In the genomic region with DNA sequence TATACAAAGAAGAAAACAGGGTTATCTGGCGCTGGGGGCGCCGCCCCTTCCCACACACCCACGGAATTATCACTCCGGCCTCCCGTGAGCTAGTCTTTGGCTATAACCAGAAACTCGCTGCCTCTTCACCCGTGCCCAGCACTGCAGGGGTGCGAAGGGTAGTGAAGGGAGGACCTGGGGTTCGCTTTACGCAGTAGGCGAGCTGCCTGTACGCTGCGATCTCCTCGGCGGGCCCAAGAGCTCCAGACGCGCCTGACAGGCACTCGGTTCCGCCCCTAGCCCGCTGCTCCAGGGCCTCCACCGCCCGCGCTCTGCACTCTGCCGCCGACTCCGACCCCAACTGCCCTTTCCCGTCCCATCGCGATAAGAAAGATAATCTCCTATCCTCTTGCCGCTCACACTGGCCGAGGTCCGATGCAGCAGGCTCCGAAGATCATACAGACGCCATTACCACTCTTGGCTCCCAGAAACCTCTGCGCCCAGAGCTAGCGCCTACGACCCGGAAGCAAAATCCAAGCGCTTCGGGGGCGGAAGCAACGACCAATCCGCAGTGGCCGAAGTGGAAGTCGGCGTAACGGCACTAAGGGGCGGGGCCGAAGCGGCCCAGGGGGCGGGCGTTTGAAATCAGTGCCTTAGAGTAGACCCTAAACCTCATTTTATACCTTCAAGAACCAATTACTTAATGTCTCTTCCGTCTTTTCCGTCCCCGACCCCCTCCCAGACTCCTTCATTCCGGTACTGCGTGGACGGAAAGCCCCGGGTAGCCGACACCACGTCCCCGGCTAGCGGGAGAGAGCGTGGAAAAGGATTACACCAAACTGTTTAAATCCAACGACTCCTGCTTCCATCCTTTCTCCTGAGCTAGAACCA, we compare ENCODE assay signal across 8 cellular contexts. TPM values are rescaled to one million over a fixed set of nuclear protein-coding genes. Genes with fewer than 3 reads are reported as not detected.
A peak's percentile ranks its signal among the peaks of the same experiment; 100 is the strongest.
DNase-seq lines count a peak whose midpoint lies in the region; ATAC-seq and TF ChIP-seq lines count a peak whose summit lies in the region.

Gene CWC15 (minus strand): TSS at position 458 of the 870 bp plus-strand sequence. CDS start 1,371 bp downstream, outside the sequence.
Gene KDM4D (plus strand): TSS at position 611 of the 870 bp plus-strand sequence. CDS start 23,664 bp downstream, outside the sequence.

- H3K36me3 Mint-ChIP-seq in CD4-positive, CD25-positive, alpha-beta regulatory T cell, result peaks cover 32% of the 10 kb centered on the region

- peak within 1 kb of the TSS; percentile 93 to 99 (median 97) for H3K4me3 Mint-ChIP-seq in CD4-positive, CD25-positive, alpha-beta regulatory T cell

- peak within 1 kb of the TSS; percentile 68 to 84 for H3K9ac ChIP-seq in liver (ENCODE audit: low read depth in 1 of 2, low read length in 2 of 2)

- peak; percentile 99 to 100 for ATAC-seq in CD4-positive, CD25-positive, alpha-beta regulatory T cell (ENCODE audit: low read depth in 2 of 2)
- peak; percentile 100 for ATAC-seq in GM19438 (IDR thresholded peaks at IDR 0.05; ENCODE audit: low read depth, unreplicated experiment)
- peak; percentile 100 for ATAC-seq in HG03571 (IDR thresholded peaks at IDR 0.05; ENCODE audit: unreplicated experiment)

- H3K27ac Mint-ChIP-seq in CD4-positive, CD25-positive, alpha-beta regulatory T cell, result peak within 1 kb of the TSS; percentile 93 to 100 (median 98)

- peak within 1 kb of the TSS; percentile 92 for H3K4me3 ChIP-seq in CD4-positive, CD25-positive, alpha-beta regulatory T cell (ENCODE audit: low read depth, low read length)
- H3K4me3 ChIP-seq in dorsolateral prefrontal cortex (peak within 1 kb of the TSS; percentile 64 to 99 (median 88)), liver (ENCODE audit: low read depth in 1 of 3, low read length in 3 of 3) (peak within 1 kb of the TSS; percentile 75 to 95 (median 91))

- intact Hi-C loops in dorsolateral prefrontal cortex (cut with DNase I), result loop anchor here (2.0 to 10.0 kb wide), 7 partner anchors 93 to 791 kb away; partner anchors contain the start of gene SRSF8 (in 2 of the 2)

- H3K36me3 ChIP-seq in CD4-positive, CD25-positive, alpha-beta regulatory T cell (ENCODE audit: control insufficient read depth, insufficient read depth, low read length), result peaks cover 35% of the 10 kb centered on the region
- peaks cover 6 to 29% (median 25%) of the 10 kb centered on the region in 4 donors for H3K36me3 ChIP-seq in liver (ENCODE audit: control insufficient read depth in 4 of 4, insufficient read depth in 3 of 4, low read depth in 1 of 4, low read length in 3 of 4)

- no peaks in the 10 kb centered on the region for H3K27me3 ChIP-seq in CD4-positive, CD25-positive, alpha-beta regulatory T cell (ENCODE audit: control insufficient read depth, insufficient read depth, low read length)
- H3K27me3 ChIP-seq in dorsolateral prefrontal cortex (no peaks in the 10 kb centered on the region), liver (ENCODE audit: control insufficient read depth in 4 of 4, insufficient read depth in 4 of 4, low read length in 3 of 4) (no peaks in the 10 kb centered on the region)

- peaks cover 5% of the 10 kb centered on the region for H3K27me3 Mint-ChIP-seq in CD4-positive, CD25-positive, alpha-beta regulatory T cell

- H3K27ac ChIP-seq in CD4-positive, CD25-positive, alpha-beta regulatory T cell (ENCODE audit: insufficient read depth, low read length, poor library complexity, severe bottlenecking), result peak within 1 kb of the TSS; percentile 73
- H3K27ac ChIP-seq in dorsolateral prefrontal cortex (peak within 1 kb of the TSS in 58 of 59 donors; percentile 12 to 93 (median 76)), liver (ENCODE audit: low read depth in 1 of 2, low read length in 2 of 2) (peak within 1 kb of the TSS; percentile 39 to 70)

- H3K4me1 Mint-ChIP-seq in CD4-positive, CD25-positive, alpha-beta regulatory T cell, result peaks cover 20 to 43% (median 35%) of the 10 kb centered on the region in 4 donors

- no peaks in the 10 kb centered on the region for H3K9me3 ChIP-seq in CD4-positive, CD25-positive, alpha-beta regulatory T cell (ENCODE audit: control insufficient read depth in 2 of 2, low read length in 2 of 2)
- H3K9me3 ChIP-seq in liver (ENCODE audit: control insufficient read depth in 4 of 4, low read length in 3 of 4), result no peaks in the 10 kb centered on the region

- H3K9me3 Mint-ChIP-seq in CD4-positive, CD25-positive, alpha-beta regulatory T cell, result peaks cover 0 to 2% (median 0%) of the 10 kb centered on the region in 7 donors

- DNase-seq in CD4-positive, CD25-positive, alpha-beta regulatory T cell, result peak; percentile 92 to 97 (median 93)
- DNase-seq in NCI-H774 (lab: John Stamatoyannopoulos, UW), result peak; percentile 93
- DNase-seq in activated CD4-positive, alpha-beta T cell treated with anti-CD3 and anti-CD28 coated beads, Interleukin-2, amount 50 U/mL, for 48 hours, result peak; percentile 94 to 96
- DNase-seq in dorsolateral prefrontal cortex, result peak; percentile 91 to 96 (median 94)
- peak; percentile 94 for DNase-seq in stimulated activated CD4-positive, alpha-beta T cell treated with anti-CD3 and anti-CD28 coated beads, Interleukin-4, amount 100 ng/mL, for 1 hour

- peak; percentile 36 to 52 for TF ChIP-seq RAD21 in liver (IDR thresholded peaks at IDR 0.05)

- H3K4me1 ChIP-seq in CD4-positive, CD25-positive, alpha-beta regulatory T cell (ENCODE audit: control insufficient read depth, insufficient read depth, low read length, poor library complexity, severe bottlenecking), result peaks cover 12% of the 10 kb centered on the region
- H3K4me1 ChIP-seq in liver (ENCODE audit: control insufficient read depth in 4 of 4, insufficient read depth in 4 of 4, low read length in 3 of 4), result peaks cover 1 to 23% (median 21%) of the 10 kb centered on the region in 4 donors

- WGBS in liver, result under 1% methylated on average over 65 of the region's 66 CpGs

- peak in 42 of 56 donors; percentile 7 to 61 (median 31) for TF ChIP-seq CTCF in dorsolateral prefrontal cortex (IDR thresholded peaks at IDR 0.05 in 54 of 56, conservative IDR thresholded peaks at IDR 0.05 in 2 of 56; ENCODE audit: low read depth in 1 of 56, partially characterized antibody in 56 of 56)
- TF ChIP-seq CTCF in liver (IDR thresholded peaks at IDR 0.05; ENCODE audit: low read depth, low read length, missing input control), result no peak

TF ChIP-seq in liver, 16 proteins besides CTCF, POLR2A, EP300 and RAD21 (continues in another document):
- no peak for TF ChIP-seq ATF3 (IDR thresholded peaks at IDR 0.05)
- no peak for TF ChIP-seq HNF4G (IDR thresholded peaks at IDR 0.05)
- TF ChIP-seq SP1 (IDR thresholded peaks at IDR 0.05), result peak; percentile 54
- no peak for TF ChIP-seq NR2F2 (IDR thresholded peaks at IDR 0.05)
- peak; percentile 88 to 95 for TF ChIP-seq EGR1 (IDR thresholded peaks at IDR 0.05; ENCODE audit: low read depth in 2 of 2)
- TF ChIP-seq, protein P1, sequence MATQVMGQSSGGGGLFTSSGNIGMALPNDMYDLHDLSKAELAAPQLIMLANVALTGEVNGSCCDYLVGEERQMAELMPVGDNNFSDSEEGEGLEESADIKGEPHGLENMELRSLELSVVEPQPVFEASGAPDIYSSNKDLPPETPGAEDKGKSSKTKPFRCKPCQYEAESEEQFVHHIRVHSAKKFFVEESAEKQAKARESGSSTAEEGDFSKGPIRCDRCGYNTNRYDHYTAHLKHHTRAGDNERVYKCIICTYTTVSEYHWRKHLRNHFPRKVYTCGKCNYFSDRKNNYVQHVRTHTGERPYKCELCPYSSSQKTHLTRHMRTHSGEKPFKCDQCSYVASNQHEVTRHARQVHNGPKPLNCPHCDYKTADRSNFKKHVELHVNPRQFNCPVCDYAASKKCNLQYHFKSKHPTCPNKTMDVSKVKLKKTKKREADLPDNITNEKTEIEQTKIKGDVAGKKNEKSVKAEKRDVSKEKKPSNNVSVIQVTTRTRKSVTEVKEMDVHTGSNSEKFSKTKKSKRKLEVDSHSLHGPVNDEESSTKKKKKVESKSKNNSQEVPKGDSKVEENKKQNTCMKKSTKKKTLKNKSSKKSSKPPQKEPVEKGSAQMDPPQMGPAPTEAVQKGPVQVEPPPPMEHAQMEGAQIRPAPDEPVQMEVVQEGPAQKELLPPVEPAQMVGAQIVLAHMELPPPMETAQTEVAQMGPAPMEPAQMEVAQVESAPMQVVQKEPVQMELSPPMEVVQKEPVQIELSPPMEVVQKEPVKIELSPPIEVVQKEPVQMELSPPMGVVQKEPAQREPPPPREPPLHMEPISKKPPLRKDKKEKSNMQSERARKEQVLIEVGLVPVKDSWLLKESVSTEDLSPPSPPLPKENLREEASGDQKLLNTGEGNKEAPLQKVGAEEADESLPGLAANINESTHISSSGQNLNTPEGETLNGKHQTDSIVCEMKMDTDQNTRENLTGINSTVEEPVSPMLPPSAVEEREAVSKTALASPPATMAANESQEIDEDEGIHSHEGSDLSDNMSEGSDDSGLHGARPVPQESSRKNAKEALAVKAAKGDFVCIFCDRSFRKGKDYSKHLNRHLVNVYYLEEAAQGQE (IDR thresholded peaks at IDR 0.05), result peak; percentile 40
- TF ChIP-seq TAF1 (conservative IDR thresholded peaks at IDR 0.05), result peak; percentile 47
- peak in 1 of 2 donors; percentile 23 for TF ChIP-seq RXRA (IDR thresholded peaks at IDR 0.05)
- TF ChIP-seq YY1 (IDR thresholded peaks at IDR 0.05), result peak; percentile 99

RNA-seq across cellular contexts. Expression of gene CWC15, which starts in this region (rescaled TPM):
- 94.1 TPM for total RNA-seq in CD4-positive, CD25-positive, alpha-beta regulatory T cell
- 10 to 100 TPM; 65.8 to 85.8 (median 75.5) TPM for polyA plus RNA-seq in CD4-positive, CD25-positive, alpha-beta regulatory T cell
- total RNA-seq in dorsolateral prefrontal cortex, result 10 to 100 TPM; 45.0 to 75.4 (median 59.4) TPM
- 10 to 100 TPM; 19.7 to 22.1 TPM for total RNA-seq in liver
- 10 to 100 TPM; 17.6 to 47.0 TPM for polyA plus RNA-seq in liver

RNA-seq across cellular contexts. Expression of gene KDM4D, which starts in this region (rescaled TPM):
- 0.25 TPM for total RNA-seq in CD4-positive, CD25-positive, alpha-beta regulatory T cell
- under 1 TPM; 0.25 to 0.61 (median 0.38) TPM for polyA plus RNA-seq in CD4-positive, CD25-positive, alpha-beta regulatory T cell
- total RNA-seq in dorsolateral prefrontal cortex, result 1 to 10 TPM in 89 of 120 experiments, under 1 TPM in 30, not detected in 1; 0.39 to 3.1 (median 1.4) TPM
- under 1 TPM; 0.17 to 0.23 TPM for total RNA-seq in liver
- polyA plus RNA-seq in liver, result under 1 TPM; 0.11 to 0.17 TPM

Comparison
In these comparisons a context has a peak if more than half of its experiments do, and no peak if none do; other contexts are left out.
1. Peak in every context shown above with its lines: DNase-seq, ATAC-seq, H3K4me3 ChIP-seq and H3K27ac ChIP-seq.